Comparison of ENCODE assay signal across 8 cellular contexts in genomic region chr22:37658133-37659065, GRCh38. TPM values are rescaled to one million over a fixed set of nuclear protein-coding genes. Genes with fewer than 3 reads are reported as not detected.
DNase-seq lines count a peak whose midpoint lies in the region; ATAC-seq and TF ChIP-seq lines count a peak whose summit lies in the region.

A gene with protein sequence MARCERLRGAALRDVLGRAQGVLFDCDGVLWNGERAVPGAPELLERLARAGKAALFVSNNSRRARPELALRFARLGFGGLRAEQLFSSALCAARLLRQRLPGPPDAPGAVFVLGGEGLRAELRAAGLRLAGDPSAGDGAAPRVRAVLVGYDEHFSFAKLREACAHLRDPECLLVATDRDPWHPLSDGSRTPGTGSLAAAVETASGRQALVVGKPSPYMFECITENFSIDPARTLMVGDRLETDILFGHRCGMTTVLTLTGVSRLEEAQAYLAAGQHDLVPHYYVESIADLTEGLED (plus strand): TSS chr22:37658723. CDS start chr22:37658783, 60 bp downstream.

- H3K9me3 Mint-ChIP-seq in activated T-helper 17 cell treated with anti-CD3 and anti-CD28 coated beads, Interleukin-2, amount 50 U/mL, for 72 hours = no peaks in the 10 kb centered on the region
- no peaks in the 10 kb centered on the region for H3K9me3 Mint-ChIP-seq in naive thymus-derived CD8-positive, alpha-beta T cell

- H3K27me3 Mint-ChIP-seq in activated T-helper 17 cell treated with anti-CD3 and anti-CD28 coated beads, Interleukin-2, amount 50 U/mL, for 72 hours = no peaks in the 10 kb centered on the region
- no peaks in the 10 kb centered on the region for H3K27me3 Mint-ChIP-seq in naive thymus-derived CD8-positive, alpha-beta T cell

- H3K36me3 Mint-ChIP-seq in activated T-helper 17 cell treated with anti-CD3 and anti-CD28 coated beads, Interleukin-2, amount 50 U/mL, for 72 hours (ENCODE audit: low read depth) = peaks cover 55% of the 10 kb centered on the region
- peaks cover 0 to 26% (median 3%) of the 10 kb centered on the region in 3 donors for H3K36me3 Mint-ChIP-seq in naive thymus-derived CD8-positive, alpha-beta T cell

- TF ChIP-seq CTCF in LNCaP clone FGC (IDR thresholded peaks at IDR 0.05; ENCODE audit: control insufficient read depth, extremely low read depth, insufficient read depth) (no peak), RWPE1 (conservative IDR thresholded peaks at IDR 0.05; ENCODE audit: low read depth) (no peak), fibroblast of mammary gland (conservative IDR thresholded peaks at IDR 0.05; ENCODE audit: control insufficient read depth, insufficient read depth, low read depth, low read length) (no peak)

- POLR2A ChIA-PET in RWPE1 (lab: Yijun Ruan, JAX; ENCODE audit: low non-redundant PET) = interaction anchor here (0.8 to 1.0 kb wide), 2 partner anchors 17 to 76 kb away, joined by 3 read pairs; partner anchors contain the start of gene LGALS1
- POLR2A ChIA-PET in naive thymus-derived CD8-positive, alpha-beta T cell (lab: Charles Lee) = interaction anchor here (0.8 to 66.7 kb wide), 6 partner anchors 5 to 186 kb away, joined by 3 to 2283 read pairs (median 4); partner anchors contain the start of genes GCAT, GGA1, LGALS1 and NOL12

- H3K4me1 Mint-ChIP-seq in activated T-helper 17 cell treated with anti-CD3 and anti-CD28 coated beads, Interleukin-2, amount 50 U/mL, for 72 hours = peaks cover 31% of the 10 kb centered on the region
- H3K4me1 Mint-ChIP-seq in naive thymus-derived CD8-positive, alpha-beta T cell = peaks cover 24 to 47% (median 43%) of the 10 kb centered on the region in 4 donors

- CTCF ChIA-PET in RWPE1 (lab: Yijun Ruan, JAX) = interaction anchor here (0.6 to 1.9 kb wide), 2 partner anchors 15 to 342 kb away, joined by 3 to 6 read pairs; no protein-coding TSS in a partner anchor

- H3K27ac ChIP-seq in RWPE1 = peak within 1 kb of the TSS; percentile 80

- peak; percentile 97 for ATAC-seq in activated T-helper 17 cell treated with anti-CD3 and anti-CD28 coated beads, Interleukin-2, amount 50 U/mL, for 72 hours (replicated peaks)
- peak; percentile 94 to 95 for ATAC-seq in naive thymus-derived CD8-positive, alpha-beta T cell

- H3K4me3 Mint-ChIP-seq in activated T-helper 17 cell treated with anti-CD3 and anti-CD28 coated beads, Interleukin-2, amount 50 U/mL, for 72 hours = peak within 1 kb of the TSS; percentile 93
- H3K4me3 Mint-ChIP-seq in naive thymus-derived CD8-positive, alpha-beta T cell = peak within 1 kb of the TSS; percentile 73 to 96 (median 89)

- H3K4me3 ChIP-seq in LNCaP clone FGC (ENCODE audit: low read depth, low read length) (peak within 1 kb of the TSS; percentile 79), fibroblast of mammary gland (ENCODE audit: control insufficient read depth, low read depth, low read length) (peak within 1 kb of the TSS; percentile 68)

- H3K27ac Mint-ChIP-seq in activated T-helper 17 cell treated with anti-CD3 and anti-CD28 coated beads, Interleukin-2, amount 50 U/mL, for 72 hours = peak within 1 kb of the TSS; percentile 92
- H3K27ac Mint-ChIP-seq in naive thymus-derived CD8-positive, alpha-beta T cell = peak within 1 kb of the TSS; percentile 76 to 97 (median 92)

- DNase-seq in Daoy (ENCODE audit: low read depth) = peak; percentile 100
- DNase-seq in GOT3 (lab: John Stamatoyannopoulos, UW) = peak; percentile 97
- DNase-seq in LNCaP clone FGC (ENCODE audit: low read depth) = peak; percentile 100
- peak; percentile 97 for DNase-seq in RWPE1 (ENCODE audit: low spot score)
- DNase-seq in fibroblast of mammary gland (ENCODE audit: low read depth) = peak; percentile 100
- peak; percentile 95 to 99 (median 96) for DNase-seq in naive thymus-derived CD8-positive, alpha-beta T cell
- peak; percentile 95 to 98 (median 98) for DNase-seq in stimulated activated naive CD4-positive, alpha-beta T cell (lab: John Stamatoyannopoulos, UW)

RNA-seq across cellular contexts. Expression of the gene that starts here (rescaled TPM):
- total RNA-seq in Daoy (2014; rRNA removed; shearing (Covaris generic)) = 29.2 and 32.0 TPM in 2 replicates
- 10 to 100 TPM; 38.0 to 43.2 TPM for total RNA-seq in activated T-helper 17 cell treated with anti-CD3 and anti-CD28 coated beads, Interleukin-2, amount 50 U/mL, for 72 hours
- 1 to 10 TPM; 4.3 to 5.9 TPM for total RNA-seq in naive thymus-derived CD8-positive, alpha-beta T cell
- 1 to 10 TPM; 1.7 to 9.6 (median 5.8) TPM for polyA plus RNA-seq in naive thymus-derived CD8-positive, alpha-beta T cell

Comparison
In these comparisons a context has a peak if more than half of its experiments do, and no peak if none do; other contexts are left out.
1. Peak in every context shown above with its lines: DNase-seq, ATAC-seq, H3K4me3 ChIP-seq and H3K27ac ChIP-seq.